1 cellular context compared by ENCODE assay signal in genomic region chr17:83203073-83203471, GRCh38.
A peak's percentile ranks its signal among the peaks of the same experiment; 100 is the strongest.
TF ChIP-seq lines count a peak whose summit lies in the region.

No MANE protein-coding gene starts in this region.

TF ChIP-seq in HepG2, 621 proteins besides CTCF, POLR2A, EP300 and RAD21 (continued from another document and continues in another):
- TF ChIP-seq BCLAF1 (IDR thresholded peaks at IDR 0.05), result no peak
- no peak for TF ChIP-seq ZBED4 (CRISPR knock-in tag; IDR thresholded peaks at IDR 0.05; ENCODE audit: borderline replicate concordance)
- peak; percentile 77 for TF ChIP-seq CEBPG (CRISPR knock-in tag; IDR thresholded peaks at IDR 0.05)
- TF ChIP-seq ETV5 (CRISPR knock-in tag; IDR thresholded peaks at IDR 0.05; ENCODE audit: borderline replicate concordance), result peak; percentile 51; the same call in 1 of the 2 replicates
- TF ChIP-seq ATF4 (CRISPR knock-in tag; IDR thresholded peaks at IDR 0.05), result peak in 1 of 2 experiments; percentile 96; a peak in 2 of 4 replicates
- no peak for TF ChIP-seq POLR2AphosphoS5 (IDR thresholded peaks at IDR 0.05; ENCODE audit: low read depth, low read length)
- TF ChIP-seq SAP130 (CRISPR knock-in tag; IDR thresholded peaks at IDR 0.05; ENCODE audit: low read depth), result peak; percentile 52
- no peak for TF ChIP-seq STAT6 (CRISPR knock-in tag; IDR thresholded peaks at IDR 0.05; ENCODE audit: borderline replicate concordance)
- TF ChIP-seq GATAD2A (CRISPR knock-in tag; IDR thresholded peaks at IDR 0.05), result peak; percentile 64
- TF ChIP-seq HIVEP1 (CRISPR knock-in tag; IDR thresholded peaks at IDR 0.05), result peak; percentile 16; the same call in 1 of the 2 replicates
- no peak for TF ChIP-seq ADNP (CRISPR knock-in tag; IDR thresholded peaks at IDR 0.05)
- no peak for TF ChIP-seq FOXO4 (CRISPR knock-in tag; conservative IDR thresholded peaks at IDR 0.05)
- no peak for TF ChIP-seq SNAPC4 (CRISPR knock-in tag; IDR thresholded peaks at IDR 0.05)
- no peak for TF ChIP-seq ZFP41 (CRISPR knock-in tag; IDR thresholded peaks at IDR 0.05; ENCODE audit: borderline replicate concordance)
- TF ChIP-seq SKIL (CRISPR knock-in tag; IDR thresholded peaks at IDR 0.05; ENCODE audit: borderline replicate concordance), result no peak
- no peak for TF ChIP-seq CERS6 (CRISPR knock-in tag; IDR thresholded peaks at IDR 0.05)
- TF ChIP-seq ZNF709 (CRISPR knock-in tag; IDR thresholded peaks at IDR 0.05), result no peak
- 0 out of 2 replicates have a peak, but pooled peaks have one; percentile 8 for TF ChIP-seq MAFF (IDR thresholded peaks at IDR 0.05; ENCODE audit: low read depth, low read length)
- TF ChIP-seq ZNF83 (CRISPR knock-in tag; IDR thresholded peaks at IDR 0.05; ENCODE audit: borderline replicate concordance), result no peak
- TF ChIP-seq IKZF1 (IDR thresholded peaks at IDR 0.05), result no peak
- TF ChIP-seq ELF4 (CRISPR knock-in tag; IDR thresholded peaks at IDR 0.05; ENCODE audit: borderline replicate concordance), result no peak
- TF ChIP-seq ZSCAN5A (CRISPR knock-in tag; IDR thresholded peaks at IDR 0.05; ENCODE audit: borderline replicate concordance), result no peak
- TF ChIP-seq ZNF550 (CRISPR knock-in tag; IDR thresholded peaks at IDR 0.05; ENCODE audit: borderline replicate concordance), result no peak
- peak; percentile 48 for TF ChIP-seq ZNF687 (CRISPR knock-in tag; IDR thresholded peaks at IDR 0.05)
